ENCODE assay signal across 14 cellular contexts in genomic region chr9:125271081-125271480, GRCh38.
"Had no signal": no experiment of that assay in that cellular context is flagged by ENCODE, and none has a peak within 500 bp of the region (broad histone marks: within the 10 kb centered on the region; RNA-seq: fewer than 3 reads in every experiment).

No MANE protein-coding gene starts in this region.

- H3K27me3 ChIP-seq: brain microvascular endothelial cell, stomach had no signal

- H3K9me3 ChIP-seq: stomach, thoracic aorta had no signal

- H3K36me3 ChIP-seq: thoracic aorta had no signal

- DNase-seq: activated CD4-positive, CD25-positive, alpha-beta regulatory T cell treated with anti-CD3 and anti-CD28 coated beads, Interleukin-2, amount 50 U/mL, for 72 hours; activated naive CD4-positive, alpha-beta T cell treated with Interleukin-2 at 50 U/mL for 16 hours; activated T-cell treated with anti-CD3 and anti-CD28 coated beads for 4 hours; anterior cingulate cortex; brain microvascular endothelial cell; endodermal cell; immature natural killer cell; stimulated activated CD4-positive, alpha-beta T cell treated with anti-CD3 and anti-CD28 coated beads, Interleukin-1b, Interleukin-23, amount 100 ng/mL, for 48 hours; stomach; T-cell; T-helper 9 cell had no signal

- ATAC-seq: activated T-helper 17 cell treated with anti-CD3 and anti-CD28 coated beads, Interleukin-2, amount 50 U/mL, for 72 hours; sciatic nerve; T-cell had no signal

- H3K4me3 ChIP-seq: stomach, thoracic aorta had no signal

- H3K4me3 Mint-ChIP-seq: activated T-helper 17 cell treated with anti-CD3 and anti-CD28 coated beads, Interleukin-2, amount 50 U/mL, for 72 hours; endodermal cell; T-cell had no signal

- H3K9me3 Mint-ChIP-seq: activated T-helper 17 cell treated with anti-CD3 and anti-CD28 coated beads, Interleukin-2, amount 50 U/mL, for 72 hours; endodermal cell; immature natural killer cell; T-cell had no signal

- H3K27ac ChIP-seq: brain microvascular endothelial cell, thoracic aorta had no signal

- H3K4me1 Mint-ChIP-seq: activated T-helper 17 cell treated with anti-CD3 and anti-CD28 coated beads, Interleukin-2, amount 50 U/mL, for 72 hours had no signal

- H3K27ac Mint-ChIP-seq: activated T-helper 17 cell treated with anti-CD3 and anti-CD28 coated beads, Interleukin-2, amount 50 U/mL, for 72 hours; endodermal cell; T-cell had no signal

- H3K27me3 Mint-ChIP-seq: activated T-helper 17 cell treated with anti-CD3 and anti-CD28 coated beads, Interleukin-2, amount 50 U/mL, for 72 hours; T-cell had no signal
